Comparison of ENCODE assay signal across 8 cellular contexts in the genomic region with DNA sequence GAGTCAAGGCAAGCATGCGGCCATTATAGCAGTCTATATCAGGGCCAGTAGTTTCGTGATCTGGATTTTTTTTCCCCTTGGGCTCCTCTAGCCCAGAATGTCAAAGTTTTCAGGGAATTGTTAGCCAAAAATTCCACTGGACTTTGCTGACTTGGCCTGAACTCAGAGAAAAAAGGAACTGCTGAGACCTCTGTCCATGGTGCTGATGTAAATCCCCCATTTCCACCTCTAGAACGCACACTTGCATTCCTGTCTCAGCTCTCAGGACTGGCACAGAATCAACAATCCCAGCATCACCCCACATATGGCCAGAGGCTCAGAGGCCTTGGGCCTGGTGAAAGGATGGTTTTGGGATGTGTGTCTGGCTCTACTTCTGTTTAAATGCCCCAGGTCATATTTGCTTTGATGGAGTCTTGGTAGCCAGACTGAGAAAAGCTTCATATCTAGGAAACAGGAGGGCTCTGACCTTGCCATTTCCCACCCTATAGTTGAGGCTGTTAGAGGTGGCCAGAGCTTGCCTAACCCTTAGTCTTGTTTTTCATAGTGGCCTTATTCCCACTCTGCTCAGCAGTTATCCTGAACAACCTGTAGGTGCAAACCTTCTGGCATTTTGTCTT. TPM values are rescaled to one million over a fixed set of nuclear protein-coding genes. Genes with fewer than 3 reads are reported as not detected.
A peak's percentile ranks its signal among the peaks of the same experiment; 100 is the strongest.
DNase-seq lines count a peak whose midpoint lies in the region; FAIRE-seq and TF ChIP-seq lines count a peak whose summit lies in the region.

No MANE protein-coding gene starts in this region.

- no peaks in the 10 kb centered on the region for H3K9me3 ChIP-seq in osteoblast (ENCODE audit: low read depth, low read length)

- H3K27ac ChIP-seq in osteoblast (ENCODE audit: low read depth, low read length): no peak overlapping the region

- H3K36me3 ChIP-seq in osteoblast (ENCODE audit: insufficient read depth, low read length): no peaks in the 10 kb centered on the region

- DNase-seq in A172 (ENCODE audit: low spot score) (peak; percentile 72), RCC 7860 (ENCODE audit: low spot score) (peak; percentile 28), fibroblast of mammary gland (ENCODE audit: low read depth) (peak; percentile 65), osteoblast (ENCODE audit: insufficient read length, low spot score, missing footprints) (no peak), NCI-H146 treated with DMSO at 0.1 percent for 48 hours (lab: John Stamatoyannopoulos, UW; ENCODE audit: unreplicated experiment) (no peak), DMS79 (lab: John Stamatoyannopoulos, UW) (no peak), activated gamma-delta T cell (lab: John Stamatoyannopoulos, UW) (no peak)

- H3K27me3 ChIP-seq in osteoblast (ENCODE audit: insufficient read depth, low read length): no peaks in the 10 kb centered on the region

- H3K4me1 ChIP-seq in osteoblast (ENCODE audit: insufficient read depth, low read length): no peaks in the 10 kb centered on the region

- no peaks in the 10 kb centered on the region for H4K20me1 ChIP-seq in osteoblast (ENCODE audit: insufficient read depth, low read length)

- no peak for FAIRE-seq in RCC 7860 (lab: Jason Lieb, UNC)

- H3K4me3 ChIP-seq in GM12875 (ENCODE audit: low read depth, low read length) (no peak overlapping the region), fibroblast of mammary gland (ENCODE audit: control insufficient read depth, low read depth, low read length) (no peak overlapping the region), osteoblast (ENCODE audit: insufficient read depth, low read length) (no peak overlapping the region)

- 0 out of 2 replicates have a peak, but pooled peaks have one; percentile 11 for TF ChIP-seq CTCF in GM12875 (IDR thresholded peaks at IDR 0.05; ENCODE audit: borderline replicate concordance, insufficient read depth, low read depth, low read length)
- TF ChIP-seq CTCF in fibroblast of mammary gland (conservative IDR thresholded peaks at IDR 0.05; ENCODE audit: control insufficient read depth, insufficient read depth, low read depth, low read length): peak; percentile 43
- peak; percentile 31 for TF ChIP-seq CTCF in osteoblast (IDR thresholded peaks at IDR 0.05; ENCODE audit: extremely low read depth, low read depth, low read length)

- no peak overlapping the region for H2AFZ ChIP-seq in osteoblast (ENCODE audit: low read length)

- no peak overlapping the region for H3K4me2 ChIP-seq in osteoblast (ENCODE audit: insufficient read depth, low read length)

- no peaks in the 10 kb centered on the region for H3K79me2 ChIP-seq in osteoblast (ENCODE audit: insufficient read depth, low read length)

RNA-seq across cellular contexts. Expression of a gene that starts 16.9 kb away (rescaled TPM):
- 47.6 and 63.2 TPM in 2 replicates for total RNA-seq in A172 (2014; rRNA removed; shearing (Covaris generic))
- 61.3 and 63.7 TPM in 2 replicates for total RNA-seq in osteoblast

Comparison
In these comparisons a context has a peak if more than half of its experiments do, and no peak if none do; other contexts are left out.
1. DNase-seq: peak in A172 (single experiment), RCC 7860 (single experiment) and fibroblast of mammary gland (single experiment); none in osteoblast (single experiment), NCI-H146 treated with DMSO at 0.1 percent for 48 hours (single experiment), DMS79 (single experiment) and activated gamma-delta T cell (single experiment).
2. Peak in every context shown above with its lines, with median percentiles within 50 percentile points of each other: CTCF ChIP-seq.